21 cellular contexts compared by ENCODE assay signal in the genomic region with DNA sequence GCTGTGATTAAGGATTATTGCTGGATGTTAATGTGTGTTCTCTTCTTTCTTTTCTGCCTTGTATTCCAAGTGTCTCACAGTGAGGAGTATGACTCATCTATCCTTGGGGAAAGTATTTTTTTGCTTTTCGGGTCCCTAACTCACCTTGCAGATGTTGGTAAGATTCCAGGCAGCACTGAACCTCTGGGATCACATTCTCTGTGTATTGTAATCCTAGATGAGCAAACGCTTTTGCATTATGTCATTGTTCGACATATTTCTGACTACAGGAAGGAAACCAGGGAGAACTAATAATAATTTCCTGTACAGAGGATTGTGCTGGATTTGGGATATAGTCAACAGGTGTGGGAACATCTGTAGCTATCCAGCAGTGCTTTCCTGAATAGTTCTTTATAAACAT.
DNase-seq lines count a peak whose midpoint lies in the region; TF ChIP-seq lines count a peak whose summit lies in the region.
"Had no signal": no experiment of that assay in that cellular context is flagged by ENCODE, and none has a peak within 500 bp of the region (broad histone marks: within the 10 kb centered on the region; RNA-seq: fewer than 3 reads in every experiment).

No MANE protein-coding gene starts in this region.

- no peaks in the 10 kb centered on the region for H3K27me3 ChIP-seq in MG63
- H3K27me3 ChIP-seq: upper lobe of right lung had no signal

- no peak overlapping the region for H3K4me3 ChIP-seq in MG63
- no peak overlapping the region for H3K4me3 ChIP-seq in choroid plexus epithelial cell (ENCODE audit: low read depth, low read length)
- no peak overlapping the region for H3K4me3 ChIP-seq in coronary artery
- H3K4me3 ChIP-seq: skin epidermis, upper lobe of right lung had no signal

- H3K27ac ChIP-seq in coronary artery = no peak overlapping the region
- H3K27ac ChIP-seq: skin epidermis, upper lobe of right lung had no signal

- DNase-seq in Daoy (ENCODE audit: low read depth) (peak; percentile 59), MG63 (peak; percentile 9), choroid plexus epithelial cell (ENCODE audit: low read depth) (peak; percentile 36), myocyte (ENCODE audit: low read depth) (peak; percentile 37), coronary artery (ENCODE audit: low spot score) (no peak), NCI-H345 (lab: John Stamatoyannopoulos, UW) (no peak), GM20000 (ENCODE audit: low spot score) (no peak), DMS 273 treated with DMSO at 0.1 percent for 48 hours (lab: John Stamatoyannopoulos, UW) (no peak)
- DNase-seq: activated CD4-positive, alpha-beta T cell treated with anti-CD3 and anti-CD28 coated beads, Interleukin-2, amount 50 U/mL, for 48 hours; activated naive CD8-positive, alpha-beta T cell treated with anti-CD3 and anti-CD28 coated beads for 36 hours; activated T-cell treated with anti-CD3 and anti-CD28 coated beads, Interleukin-2, amount 50 U/mL, for 48 hours; Caco-2; cerebellar nuclear complex; glutamatergic neuron; immature natural killer cell; Kasumi-1; NCI-H146; NCI-H446 treated with DMSO at 0.1 percent for 48 hours; nucleus accumbens; upper lobe of right lung had no signal

- no peaks in the 10 kb centered on the region for H3K9me3 ChIP-seq in MG63
- H3K9me3 ChIP-seq: Caco-2, upper lobe of right lung had no signal

- no peaks in the 10 kb centered on the region for H3K36me3 ChIP-seq in MG63
- H3K36me3 ChIP-seq: upper lobe of right lung had no signal

- TF ChIP-seq CTCF in choroid plexus epithelial cell (conservative IDR thresholded peaks at IDR 0.05; ENCODE audit: low read depth, low read length) (no peak), coronary artery (IDR thresholded peaks at IDR 0.05) (no peak), GM20000 (IDR thresholded peaks at IDR 0.05; ENCODE audit: extremely low read depth, missing control alignments) (no peak)

Comparison
In these comparisons a context has a peak if more than half of its experiments do, and no peak if none do; other contexts are left out.
1. DNase-seq: peak in Daoy (single experiment), MG63 (single experiment), choroid plexus epithelial cell (single experiment) and myocyte (single experiment); none in coronary artery (single experiment), NCI-H345 (single experiment), GM20000 (single experiment) and DMS 273 treated with DMSO at 0.1 percent for 48 hours (single experiment).